1 cellular context compared by ENCODE assay signal in the genomic region with DNA sequence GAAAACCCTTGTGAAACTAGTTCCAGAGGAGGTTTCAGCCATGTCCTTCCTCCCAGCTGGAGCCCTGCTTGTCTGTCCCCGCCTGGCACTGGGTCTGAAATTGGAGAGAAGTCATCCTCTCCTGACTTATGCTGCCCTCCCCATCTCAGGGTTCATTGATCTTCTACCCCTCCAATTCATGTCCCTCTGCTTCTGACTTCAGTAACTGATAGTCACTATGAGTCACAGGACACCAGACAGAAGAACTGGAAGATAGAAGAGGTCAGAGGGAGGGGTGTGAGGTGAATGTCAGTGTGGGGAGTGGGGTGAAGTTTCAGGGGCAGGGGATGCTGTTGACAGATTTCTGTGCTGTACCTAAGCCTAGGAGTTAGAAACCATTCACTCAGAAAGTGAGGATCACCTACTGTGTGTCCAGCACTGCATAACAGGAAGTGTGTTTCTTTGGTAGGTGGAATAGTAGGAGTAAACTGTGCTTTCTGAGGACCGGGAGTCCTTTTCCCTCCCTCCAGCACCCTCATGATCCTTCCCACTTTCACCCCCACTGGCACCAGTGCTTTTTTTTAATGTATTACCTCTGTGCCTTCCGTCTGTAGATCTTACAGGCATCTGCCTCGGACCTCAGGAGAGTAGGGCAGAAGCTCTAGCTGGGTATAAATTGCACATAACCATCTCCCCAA.
TF ChIP-seq lines count a peak whose summit lies in the region.

No MANE protein-coding gene starts in this region.

TF ChIP-seq in K562, 482 proteins besides CTCF, POLR2A, EP300 and RAD21 (continued from another document and continues in another):
- TF ChIP-seq, protein P1, sequence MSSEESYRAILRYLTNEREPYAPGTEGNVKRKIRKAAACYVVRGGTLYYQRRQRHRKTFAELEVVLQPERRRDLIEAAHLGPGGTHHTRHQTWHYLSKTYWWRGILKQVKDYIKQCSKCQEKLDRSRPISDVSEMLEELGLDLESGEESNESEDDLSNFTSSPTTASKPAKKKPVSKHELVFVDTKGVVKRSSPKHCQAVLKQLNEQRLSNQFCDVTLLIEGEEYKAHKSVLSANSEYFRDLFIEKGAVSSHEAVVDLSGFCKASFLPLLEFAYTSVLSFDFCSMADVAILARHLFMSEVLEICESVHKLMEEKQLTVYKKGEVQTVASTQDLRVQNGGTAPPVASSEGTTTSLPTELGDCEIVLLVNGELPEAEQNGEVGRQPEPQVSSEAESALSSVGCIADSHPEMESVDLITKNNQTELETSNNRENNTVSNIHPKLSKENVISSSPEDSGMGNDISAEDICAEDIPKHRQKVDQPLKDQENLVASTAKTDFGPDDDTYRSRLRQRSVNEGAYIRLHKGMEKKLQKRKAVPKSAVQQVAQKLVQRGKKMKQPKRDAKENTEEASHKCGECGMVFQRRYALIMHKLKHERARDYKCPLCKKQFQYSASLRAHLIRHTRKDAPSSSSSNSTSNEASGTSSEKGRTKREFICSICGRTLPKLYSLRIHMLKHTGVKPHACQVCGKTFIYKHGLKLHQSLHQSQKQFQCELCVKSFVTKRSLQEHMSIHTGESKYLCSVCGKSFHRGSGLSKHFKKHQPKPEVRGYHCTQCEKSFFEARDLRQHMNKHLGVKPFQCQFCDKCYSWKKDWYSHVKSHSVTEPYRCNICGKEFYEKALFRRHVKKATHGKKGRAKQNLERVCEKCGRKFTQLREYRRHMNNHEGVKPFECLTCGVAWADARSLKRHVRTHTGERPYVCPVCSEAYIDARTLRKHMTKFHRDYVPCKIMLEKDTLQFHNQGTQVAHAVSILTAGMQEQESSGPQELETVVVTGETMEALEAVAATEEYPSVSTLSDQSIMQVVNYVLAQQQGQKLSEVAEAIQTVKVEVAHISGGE (CRISPR knock-in tag; IDR thresholded peaks at IDR 0.05) = no peak
- TF ChIP-seq, protein P2, sequence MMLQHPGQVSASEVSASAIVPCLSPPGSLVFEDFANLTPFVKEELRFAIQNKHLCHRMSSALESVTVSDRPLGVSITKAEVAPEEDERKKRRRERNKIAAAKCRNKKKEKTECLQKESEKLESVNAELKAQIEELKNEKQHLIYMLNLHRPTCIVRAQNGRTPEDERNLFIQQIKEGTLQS (IDR thresholded peaks at IDR 0.05) = peak; percentile 78
- TF ChIP-seq, protein P2 (CRISPR knock-in tag; conservative IDR thresholded peaks at IDR 0.05) = peak; percentile 51; the same call in 1 of the 2 replicates
- peak in 1 of 2 experiments; percentile 49; a peak in 1 of 4 replicates for TF ChIP-seq TBL1XR1 (IDR thresholded peaks at IDR 0.05; ENCODE audit: low read length in 2 of 2)
- peak; percentile 69; the same call in 1 of the 2 replicates for TF ChIP-seq SPI1 (IDR thresholded peaks at IDR 0.05; ENCODE audit: borderline replicate concordance, low read depth, low read length)
- TF ChIP-seq FOXP1 (CRISPR knock-in tag; IDR thresholded peaks at IDR 0.05) = 0 out of 2 replicates have a peak, but pooled peaks have one; percentile 3
- TF ChIP-seq MED1 (CRISPR knock-in tag; IDR thresholded peaks at IDR 0.05; ENCODE audit: borderline replicate concordance) = no peak
- TF ChIP-seq GTF2A2 (tag; IDR thresholded peaks at IDR 0.05) = no peak
- TF ChIP-seq PTTG1 (tag; IDR thresholded peaks at IDR 0.05; ENCODE audit: low read depth) = no peak
- TF ChIP-seq, protein P3, sequence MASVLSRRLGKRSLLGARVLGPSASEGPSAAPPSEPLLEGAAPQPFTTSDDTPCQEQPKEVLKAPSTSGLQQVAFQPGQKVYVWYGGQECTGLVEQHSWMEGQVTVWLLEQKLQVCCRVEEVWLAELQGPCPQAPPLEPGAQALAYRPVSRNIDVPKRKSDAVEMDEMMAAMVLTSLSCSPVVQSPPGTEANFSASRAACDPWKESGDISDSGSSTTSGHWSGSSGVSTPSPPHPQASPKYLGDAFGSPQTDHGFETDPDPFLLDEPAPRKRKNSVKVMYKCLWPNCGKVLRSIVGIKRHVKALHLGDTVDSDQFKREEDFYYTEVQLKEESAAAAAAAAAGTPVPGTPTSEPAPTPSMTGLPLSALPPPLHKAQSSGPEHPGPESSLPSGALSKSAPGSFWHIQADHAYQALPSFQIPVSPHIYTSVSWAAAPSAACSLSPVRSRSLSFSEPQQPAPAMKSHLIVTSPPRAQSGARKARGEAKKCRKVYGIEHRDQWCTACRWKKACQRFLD (CRISPR knock-in tag; IDR thresholded peaks at IDR 0.05) = peak; percentile 31; the same call in 1 of the 2 replicates
- TF ChIP-seq KAT2B (IDR thresholded peaks at IDR 0.05; ENCODE audit: low read depth, low read length) = no peak
- no peak for TF ChIP-seq NFRKB (IDR thresholded peaks at IDR 0.05; ENCODE audit: low read depth)
- TF ChIP-seq, protein P4, sequence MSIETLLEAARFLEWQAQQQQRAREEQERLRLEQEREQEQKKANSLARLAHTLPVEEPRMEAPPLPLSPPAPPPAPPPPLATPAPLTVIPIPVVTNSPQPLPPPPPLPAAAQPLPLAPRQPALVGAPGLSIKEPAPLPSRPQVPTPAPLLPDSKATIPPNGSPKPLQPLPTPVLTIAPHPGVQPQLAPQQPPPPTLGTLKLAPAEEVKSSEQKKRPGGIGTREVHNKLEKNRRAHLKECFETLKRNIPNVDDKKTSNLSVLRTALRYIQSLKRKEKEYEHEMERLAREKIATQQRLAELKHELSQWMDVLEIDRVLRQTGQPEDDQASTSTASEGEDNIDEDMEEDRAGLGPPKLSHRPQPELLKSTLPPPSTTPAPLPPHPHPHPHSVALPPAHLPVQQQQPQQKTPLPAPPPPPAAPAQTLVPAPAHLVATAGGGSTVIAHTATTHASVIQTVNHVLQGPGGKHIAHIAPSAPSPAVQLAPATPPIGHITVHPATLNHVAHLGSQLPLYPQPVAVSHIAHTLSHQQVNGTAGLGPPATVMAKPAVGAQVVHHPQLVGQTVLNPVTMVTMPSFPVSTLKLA (conservative IDR thresholded peaks at IDR 0.05) = no peak; a peak in 1 of 4 replicates
- no peak for TF ChIP-seq CBX5 (IDR thresholded peaks at IDR 0.05; ENCODE audit: borderline replicate concordance, low read depth)
- TF ChIP-seq, protein P5, sequence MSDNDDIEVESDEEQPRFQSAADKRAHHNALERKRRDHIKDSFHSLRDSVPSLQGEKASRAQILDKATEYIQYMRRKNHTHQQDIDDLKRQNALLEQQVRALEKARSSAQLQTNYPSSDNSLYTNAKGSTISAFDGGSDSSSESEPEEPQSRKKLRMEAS (CRISPR knock-in tag; IDR thresholded peaks at IDR 0.05) = no peak
- no peak for TF ChIP-seq KDM2B (CRISPR knock-in tag; IDR thresholded peaks at IDR 0.05)
- TF ChIP-seq, protein P6, sequence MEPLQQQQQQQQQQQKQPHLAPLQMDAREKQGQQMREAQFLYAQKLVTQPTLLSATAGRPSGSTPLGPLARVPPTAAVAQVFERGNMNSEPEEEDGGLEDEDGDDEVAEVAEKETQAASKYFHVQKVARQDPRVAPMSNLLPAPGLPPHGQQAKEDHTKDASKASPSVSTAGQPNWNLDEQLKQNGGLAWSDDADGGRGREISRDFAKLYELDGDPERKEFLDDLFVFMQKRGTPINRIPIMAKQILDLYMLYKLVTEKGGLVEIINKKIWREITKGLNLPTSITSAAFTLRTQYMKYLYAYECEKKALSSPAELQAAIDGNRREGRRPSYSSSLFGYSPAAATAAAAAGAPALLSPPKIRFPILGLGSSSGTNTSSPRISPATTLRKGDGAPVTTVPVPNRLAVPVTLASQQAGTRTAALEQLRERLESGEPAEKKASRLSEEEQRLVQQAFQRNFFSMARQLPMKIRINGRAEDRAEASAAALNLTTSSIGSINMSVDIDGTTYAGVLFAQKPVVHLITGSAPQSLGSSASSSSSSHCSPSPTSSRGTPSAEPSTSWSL (CRISPR knock-in tag; IDR thresholded peaks at IDR 0.05; ENCODE audit: borderline replicate concordance) = no peak
- TF ChIP-seq ZNF583 (CRISPR knock-in tag; IDR thresholded peaks at IDR 0.05) = peak; percentile 61; the same call in 1 of the 2 replicates
- TF ChIP-seq GATAD2B (IDR thresholded peaks at IDR 0.05; ENCODE audit: borderline replicate concordance) = 0 out of 2 replicates have a peak, but pooled peaks have one; percentile 54
- TF ChIP-seq ZFP1 (CRISPR knock-in tag; IDR thresholded peaks at IDR 0.05) = peak; percentile 97
- no peak for TF ChIP-seq MECOM (CRISPR knock-in tag; IDR thresholded peaks at IDR 0.05)
- TF ChIP-seq GATAD2A (IDR thresholded peaks at IDR 0.05) = 0 out of 2 replicates have a peak, but pooled peaks have one; percentile 32
- TF ChIP-seq ETS2 (tag; IDR thresholded peaks at IDR 0.05; ENCODE audit: borderline replicate concordance, poor library complexity, severe bottlenecking) = no peak
- TF ChIP-seq, protein P7, sequence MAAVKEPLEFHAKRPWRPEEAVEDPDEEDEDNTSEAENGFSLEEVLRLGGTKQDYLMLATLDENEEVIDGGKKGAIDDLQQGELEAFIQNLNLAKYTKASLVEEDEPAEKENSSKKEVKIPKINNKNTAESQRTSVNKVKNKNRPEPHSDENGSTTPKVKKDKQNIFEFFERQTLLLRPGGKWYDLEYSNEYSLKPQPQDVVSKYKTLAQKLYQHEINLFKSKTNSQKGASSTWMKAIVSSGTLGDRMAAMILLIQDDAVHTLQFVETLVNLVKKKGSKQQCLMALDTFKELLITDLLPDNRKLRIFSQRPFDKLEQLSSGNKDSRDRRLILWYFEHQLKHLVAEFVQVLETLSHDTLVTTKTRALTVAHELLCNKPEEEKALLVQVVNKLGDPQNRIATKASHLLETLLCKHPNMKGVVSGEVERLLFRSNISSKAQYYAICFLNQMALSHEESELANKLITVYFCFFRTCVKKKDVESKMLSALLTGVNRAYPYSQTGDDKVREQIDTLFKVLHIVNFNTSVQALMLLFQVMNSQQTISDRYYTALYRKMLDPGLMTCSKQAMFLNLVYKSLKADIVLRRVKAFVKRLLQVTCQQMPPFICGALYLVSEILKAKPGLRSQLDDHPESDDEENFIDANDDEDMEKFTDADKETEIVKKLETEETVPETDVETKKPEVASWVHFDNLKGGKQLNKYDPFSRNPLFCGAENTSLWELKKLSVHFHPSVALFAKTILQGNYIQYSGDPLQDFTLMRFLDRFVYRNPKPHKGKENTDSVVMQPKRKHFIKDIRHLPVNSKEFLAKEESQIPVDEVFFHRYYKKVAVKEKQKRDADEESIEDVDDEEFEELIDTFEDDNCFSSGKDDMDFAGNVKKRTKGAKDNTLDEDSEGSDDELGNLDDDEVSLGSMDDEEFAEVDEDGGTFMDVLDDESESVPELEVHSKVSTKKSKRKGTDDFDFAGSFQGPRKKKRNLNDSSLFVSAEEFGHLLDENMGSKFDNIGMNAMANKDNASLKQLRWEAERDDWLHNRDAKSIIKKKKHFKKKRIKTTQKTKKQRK (IDR thresholded peaks at IDR 0.05; ENCODE audit: borderline replicate concordance, low read depth, low read length) = no peak
- TF ChIP-seq, protein P8, sequence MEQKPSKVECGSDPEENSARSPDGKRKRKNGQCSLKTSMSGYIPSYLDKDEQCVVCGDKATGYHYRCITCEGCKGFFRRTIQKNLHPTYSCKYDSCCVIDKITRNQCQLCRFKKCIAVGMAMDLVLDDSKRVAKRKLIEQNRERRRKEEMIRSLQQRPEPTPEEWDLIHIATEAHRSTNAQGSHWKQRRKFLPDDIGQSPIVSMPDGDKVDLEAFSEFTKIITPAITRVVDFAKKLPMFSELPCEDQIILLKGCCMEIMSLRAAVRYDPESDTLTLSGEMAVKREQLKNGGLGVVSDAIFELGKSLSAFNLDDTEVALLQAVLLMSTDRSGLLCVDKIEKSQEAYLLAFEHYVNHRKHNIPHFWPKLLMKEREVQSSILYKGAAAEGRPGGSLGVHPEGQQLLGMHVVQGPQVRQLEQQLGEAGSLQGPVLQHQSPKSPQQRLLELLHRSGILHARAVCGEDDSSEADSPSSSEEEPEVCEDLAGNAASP (IDR thresholded peaks at IDR 0.05) = no peak
- TF ChIP-seq, protein P9, sequence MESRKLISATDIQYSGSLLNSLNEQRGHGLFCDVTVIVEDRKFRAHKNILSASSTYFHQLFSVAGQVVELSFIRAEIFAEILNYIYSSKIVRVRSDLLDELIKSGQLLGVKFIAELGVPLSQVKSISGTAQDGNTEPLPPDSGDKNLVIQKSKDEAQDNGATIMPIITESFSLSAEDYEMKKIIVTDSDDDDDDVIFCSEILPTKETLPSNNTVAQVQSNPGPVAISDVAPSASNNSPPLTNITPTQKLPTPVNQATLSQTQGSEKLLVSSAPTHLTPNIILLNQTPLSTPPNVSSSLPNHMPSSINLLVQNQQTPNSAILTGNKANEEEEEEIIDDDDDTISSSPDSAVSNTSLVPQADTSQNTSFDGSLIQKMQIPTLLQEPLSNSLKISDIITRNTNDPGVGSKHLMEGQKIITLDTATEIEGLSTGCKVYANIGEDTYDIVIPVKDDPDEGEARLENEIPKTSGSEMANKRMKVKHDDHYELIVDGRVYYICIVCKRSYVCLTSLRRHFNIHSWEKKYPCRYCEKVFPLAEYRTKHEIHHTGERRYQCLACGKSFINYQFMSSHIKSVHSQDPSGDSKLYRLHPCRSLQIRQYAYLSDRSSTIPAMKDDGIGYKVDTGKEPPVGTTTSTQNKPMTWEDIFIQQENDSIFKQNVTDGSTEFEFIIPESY (CRISPR knock-in tag; IDR thresholded peaks at IDR 0.05) = no peak
- TF ChIP-seq, protein P10, sequence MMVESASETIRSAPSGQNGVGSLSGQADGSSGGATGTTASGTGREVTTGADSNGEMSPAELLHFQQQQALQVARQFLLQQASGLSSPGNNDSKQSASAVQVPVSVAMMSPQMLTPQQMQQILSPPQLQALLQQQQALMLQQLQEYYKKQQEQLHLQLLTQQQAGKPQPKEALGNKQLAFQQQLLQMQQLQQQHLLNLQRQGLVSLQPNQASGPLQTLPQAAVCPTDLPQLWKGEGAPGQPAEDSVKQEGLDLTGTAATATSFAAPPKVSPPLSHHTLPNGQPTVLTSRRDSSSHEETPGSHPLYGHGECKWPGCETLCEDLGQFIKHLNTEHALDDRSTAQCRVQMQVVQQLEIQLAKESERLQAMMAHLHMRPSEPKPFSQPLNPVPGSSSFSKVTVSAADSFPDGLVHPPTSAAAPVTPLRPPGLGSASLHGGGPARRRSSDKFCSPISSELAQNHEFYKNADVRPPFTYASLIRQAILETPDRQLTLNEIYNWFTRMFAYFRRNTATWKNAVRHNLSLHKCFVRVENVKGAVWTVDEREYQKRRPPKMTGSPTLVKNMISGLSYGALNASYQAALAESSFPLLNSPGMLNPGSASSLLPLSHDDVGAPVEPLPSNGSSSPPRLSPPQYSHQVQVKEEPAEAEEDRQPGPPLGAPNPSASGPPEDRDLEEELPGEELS (CRISPR knock-in tag; IDR thresholded peaks at IDR 0.05; ENCODE audit: borderline replicate concordance) = no peak
- TF ChIP-seq, protein P11, sequence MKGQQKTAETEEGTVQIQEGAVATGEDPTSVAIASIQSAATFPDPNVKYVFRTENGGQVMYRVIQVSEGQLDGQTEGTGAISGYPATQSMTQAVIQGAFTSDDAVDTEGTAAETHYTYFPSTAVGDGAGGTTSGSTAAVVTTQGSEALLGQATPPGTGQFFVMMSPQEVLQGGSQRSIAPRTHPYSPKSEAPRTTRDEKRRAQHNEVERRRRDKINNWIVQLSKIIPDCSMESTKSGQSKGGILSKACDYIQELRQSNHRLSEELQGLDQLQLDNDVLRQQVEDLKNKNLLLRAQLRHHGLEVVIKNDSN (CRISPR knock-in tag; IDR thresholded peaks at IDR 0.05) = no peak; the same call in 1 of the 2 replicates
- peak; percentile 78 for TF ChIP-seq TCF3 (CRISPR knock-in tag; IDR thresholded peaks at IDR 0.05)
- TF ChIP-seq RBM17 (IDR thresholded peaks at IDR 0.05; ENCODE audit: borderline replicate concordance, low read depth, low read length) = no peak
- TF ChIP-seq MXI1 (IDR thresholded peaks at IDR 0.05; ENCODE audit: low read depth, low read length) = no peak
- peak; percentile 68 for TF ChIP-seq NCOR1 (IDR thresholded peaks at IDR 0.05)
- TF ChIP-seq TAF15 (IDR thresholded peaks at IDR 0.05; ENCODE audit: low read depth, low read length) = no peak
- no peak for TF ChIP-seq SREBF1 (IDR thresholded peaks at IDR 0.05; ENCODE audit: borderline replicate concordance, low read depth, low read length)
